24 cellular contexts compared by ENCODE assay signal in the genomic region with DNA sequence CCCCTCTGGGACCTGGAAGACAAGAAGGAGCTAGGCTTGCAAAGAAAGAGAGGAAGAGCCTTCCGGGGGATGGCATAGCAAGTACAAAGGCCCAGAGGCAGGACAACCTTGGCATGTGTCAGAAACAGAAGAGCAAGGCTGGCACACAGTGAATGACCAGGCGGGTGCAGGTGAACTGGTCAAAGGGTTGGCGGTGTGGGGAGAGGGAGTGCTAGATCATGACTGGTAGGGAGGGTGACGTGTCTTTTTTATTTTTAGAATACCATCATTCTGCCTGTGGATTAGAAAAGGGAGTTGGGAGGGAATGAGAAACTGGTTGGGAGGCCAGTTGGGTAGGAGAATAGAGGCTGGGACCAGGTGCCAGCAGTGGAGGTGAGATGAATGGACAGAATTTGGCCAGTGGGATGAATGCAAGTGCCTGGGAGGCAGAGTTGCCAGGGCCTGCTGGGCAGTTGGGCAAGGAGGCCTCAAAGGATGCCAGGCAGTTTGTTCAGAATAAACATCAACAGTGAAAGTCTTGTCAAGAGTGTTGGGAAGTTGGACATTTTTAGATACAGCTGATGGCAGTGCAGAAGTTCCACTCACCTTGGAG.
DNase-seq lines count a peak whose midpoint lies in the region; ATAC-seq and TF ChIP-seq lines count a peak whose summit lies in the region.
"Had no signal": no experiment of that assay in that cellular context is flagged by ENCODE, and none has a peak within 500 bp of the region (broad histone marks: within the 10 kb centered on the region; RNA-seq: fewer than 3 reads in every experiment).

No MANE protein-coding gene starts in this region.

- CTCF ChIA-PET in Caco-2 (lab: Charles Lee), result interaction anchor here (0.6 kb wide), 1 partner anchor 174 kb away, joined by 3 read pairs; no protein-coding TSS in a partner anchor

- H3K27me3 ChIP-seq in ascending aorta (no peaks in the 10 kb centered on the region), esophagus muscularis mucosa (no peaks in the 10 kb centered on the region), neuronal stem cell (ENCODE audit: control insufficient read depth in 3 of 3, insufficient read depth in 3 of 3, low read depth in 1 of 3, low read length in 3 of 3) (no peaks in the 10 kb centered on the region), Caco-2 (replicated peaks; ENCODE audit: control insufficient read depth, insufficient read depth, low read length) (no peaks in the 10 kb centered on the region)
- H3K27me3 ChIP-seq: BLaER1 treated with 17β-estradiol and CSF1 and Interleukin-3, amounts not matched to agents 10 nM and 100 nM had no signal

- no peak overlapping the region for H2AK5ac ChIP-seq in neuronal stem cell (ENCODE audit: low read depth, low read length)

- H3K79me1 ChIP-seq in neuronal stem cell (ENCODE audit: low read depth, low read length), result no peaks in the 10 kb centered on the region

- H3K4me1 Mint-ChIP-seq in activated T-cell treated with anti-CD3 and anti-CD28 coated beads, Interleukin-2, amount 50 U/mL, for 24 hours (ENCODE audit: low read depth), result no peaks in the 10 kb centered on the region
- peaks cover 5% of the 10 kb centered on the region for H3K4me1 Mint-ChIP-seq in Caco-2 (ENCODE audit: low read depth, unreplicated experiment)

- no peaks in the 10 kb centered on the region for H3K9me3 ChIP-seq in ascending aorta
- H3K9me3 ChIP-seq in esophagus muscularis mucosa, result no peaks in the 10 kb centered on the region
- H3K9me3 ChIP-seq in neuronal stem cell (replicated peaks in 1 of 2; ENCODE audit: control insufficient read depth in 2 of 2, insufficient read depth in 1 of 2, low read depth in 1 of 2, low read length in 2 of 2), result peaks cover 0 to 2% of the 10 kb centered on the region in 2 donors
- H3K9me3 ChIP-seq in Caco-2, result no peaks in the 10 kb centered on the region
- H3K9me3 ChIP-seq: BLaER1 treated with 17β-estradiol and CSF1 and Interleukin-3, amounts not matched to agents 10 nM and 100 nM; HAP-1 had no signal

- H2BK15ac ChIP-seq in neuronal stem cell (ENCODE audit: low read length), result no peak overlapping the region

- TF ChIP-seq CTCF in ascending aorta (IDR thresholded peaks at IDR 0.05) (no peak), esophagus muscularis mucosa (IDR thresholded peaks at IDR 0.05) (no peak), Caco-2 (IDR thresholded peaks at IDR 0.05; ENCODE audit: insufficient read depth in 1 of 2, low read depth in 1 of 2, low read length in 1 of 2, severe bottlenecking in 1 of 2, unreplicated experiment in 1 of 2) (no peak)

- WGBS in esophagus muscularis mucosa, result 69% methylated on average over 4 of the region's 4 CpGs
- WGBS in neuronal stem cell (ENCODE audit: extremely low coverage in 2 of 2, insufficient read length in 2 of 2, insufficient replicate concordance in 1 of 2), 2 donors, result no CpG with 5 or more reads among the region's 4 CpGs

- no peak overlapping the region for H3K27ac Mint-ChIP-seq in activated T-cell treated with anti-CD3 and anti-CD28 coated beads, Interleukin-2, amount 50 U/mL, for 24 hours
- no peak overlapping the region for H3K27ac Mint-ChIP-seq in Caco-2 (ENCODE audit: unreplicated experiment)
- H3K27ac Mint-ChIP-seq: CD4-positive, alpha-beta T cell; HFFc6 had no signal

- no peaks in the 10 kb centered on the region for H3K9me3 Mint-ChIP-seq in activated T-cell treated with anti-CD3 and anti-CD28 coated beads, Interleukin-2, amount 50 U/mL, for 24 hours
- H3K9me3 Mint-ChIP-seq in Caco-2 (ENCODE audit: unreplicated experiment), result no peaks in the 10 kb centered on the region
- H3K9me3 Mint-ChIP-seq: CD4-positive, alpha-beta T cell; HFFc6 had no signal

- H4K91ac ChIP-seq in neuronal stem cell (ENCODE audit: low read depth, low read length, poor library complexity), result peak overlapping the region; percentile 34

- H3K4me1 ChIP-seq in ascending aorta (no peaks in the 10 kb centered on the region), esophagus muscularis mucosa (peaks cover 17 to 43% (median 29%) of the 10 kb centered on the region in 4 donors), neuronal stem cell (ENCODE audit: control insufficient read depth in 2 of 2, insufficient read depth in 1 of 2, low read depth in 1 of 2, low read length in 2 of 2) (no peaks in the 10 kb centered on the region), Caco-2 (peaks cover 5% of the 10 kb centered on the region; the same call in 1 of the 2 replicates)
- H3K4me1 ChIP-seq: HAP-1 had no signal

- no peak overlapping the region for H2AFZ ChIP-seq in neuronal stem cell (ENCODE audit: low read length)

- H3K4me3 Mint-ChIP-seq in activated T-cell treated with anti-CD3 and anti-CD28 coated beads, Interleukin-2, amount 50 U/mL, for 24 hours, result no peak overlapping the region
- H3K4me3 Mint-ChIP-seq in Caco-2 (ENCODE audit: unreplicated experiment), result no peak overlapping the region
- H3K4me3 Mint-ChIP-seq: CD4-positive, alpha-beta T cell; HFFc6 had no signal

- no peak overlapping the region for H3K9ac ChIP-seq in neuronal stem cell (ENCODE audit: low read depth, low read length, poor library complexity)
- H3K9ac ChIP-seq: BLaER1 treated with 17β-estradiol and CSF1 and Interleukin-3, amounts not matched to agents 10 nM and 100 nM had no signal

- H2BK5ac ChIP-seq in neuronal stem cell (ENCODE audit: low read length), result no peak overlapping the region

- no peak overlapping the region for H2BK12ac ChIP-seq in neuronal stem cell (ENCODE audit: low read length)

- H3K36me3 Mint-ChIP-seq in activated T-cell treated with anti-CD3 and anti-CD28 coated beads, Interleukin-2, amount 50 U/mL, for 24 hours (ENCODE audit: low read depth), result no peaks in the 10 kb centered on the region
- no peaks in the 10 kb centered on the region for H3K36me3 Mint-ChIP-seq in Caco-2 (ENCODE audit: insufficient read depth, unreplicated experiment)

- H4K8ac ChIP-seq in neuronal stem cell (ENCODE audit: low read depth, low read length), result no peak overlapping the region

- DNase-seq in ascending aorta (ENCODE audit: low spot score in 2 of 2), result no peak
- DNase-seq in esophagus muscularis mucosa (ENCODE audit: extremely low spot score), result no peak
- no peak for DNase-seq in left cardiac atrium
- DNase-seq in neuronal stem cell (ENCODE audit: low spot score), result no peak
- no peak for DNase-seq in germinal center (ENCODE audit: low spot score)
- no peak for DNase-seq in activated T-cell treated with anti-CD3 and anti-CD28 coated beads, Interleukin-2, amount 50 U/mL, for 24 hours
- no peak for DNase-seq in Caco-2
- DNase-seq: CD4-positive, alpha-beta T cell; GDM1; GOT3; HFFc6; MV-4-11; NCI-H1105; NCI-H1436 treated with DMSO at 0.1 percent for 48 hours; NCI-H1930; NCI-H2107; NCI-H524; NCI-H748 treated with DMSO at 0.1 percent for 48 hours; PC-3 had no signal

- no peak overlapping the region for H3K4ac ChIP-seq in neuronal stem cell (ENCODE audit: low read length)

- no peak overlapping the region for H3K14ac ChIP-seq in neuronal stem cell (ENCODE audit: low read length)

- peak; percentile 54 to 86 for ATAC-seq in left cardiac atrium
- ATAC-seq: GM12878, K562, PC-3 had no signal

- no peak overlapping the region for H3K23ac ChIP-seq in neuronal stem cell (ENCODE audit: low read depth, low read length, poor library complexity)

- no TSS peak for BruUV-seq in Caco-2 (replicated peaks; lab: Mats Ljungman, UMichigan)

- no peak for TF ChIP-seq POLR2A in esophagus muscularis mucosa (IDR thresholded peaks at IDR 0.05; ENCODE audit: low read depth)

- no peaks in the 10 kb centered on the region for H3K36me3 ChIP-seq in ascending aorta
- H3K36me3 ChIP-seq in esophagus muscularis mucosa, result no peaks in the 10 kb centered on the region
- H3K36me3 ChIP-seq in neuronal stem cell (replicated peaks in 1 of 2; ENCODE audit: control insufficient read depth in 2 of 2, insufficient read depth in 2 of 2, low read length in 2 of 2), result no peaks in the 10 kb centered on the region
- no peaks in the 10 kb centered on the region for H3K36me3 ChIP-seq in Caco-2 (ENCODE audit: control insufficient read depth, insufficient read depth, low read length)
- H3K36me3 ChIP-seq: BLaER1 treated with 17β-estradiol and CSF1 and Interleukin-3, amounts not matched to agents 10 nM and 100 nM; HAP-1 had no signal

- POLR2A ChIA-PET in Caco-2 (lab: Charles Lee), result no interaction called here

- H3K27ac ChIP-seq in ascending aorta (peak overlapping the region; percentile 12 to 19), esophagus muscularis mucosa (replicated peaks in 1 of 4) (peak overlapping the region; percentile 20 to 53 (median 40)), neuronal stem cell (replicated peaks; ENCODE audit: low read length) (no peak overlapping the region)
- H3K27ac ChIP-seq: BLaER1 treated with 17β-estradiol and CSF1 and Interleukin-3, amounts not matched to agents 10 nM and 100 nM; SK-N-MC had no signal

- H3K4me3 ChIP-seq in ascending aorta (no peak overlapping the region), esophagus muscularis mucosa (no peak overlapping the region), neuronal stem cell (ENCODE audit: low read length in 2 of 2) (peak overlapping the region in 1 of 2 donors; percentile 44), Caco-2 (ENCODE audit: low read depth, low read length) (no peak overlapping the region)
- H3K4me3 ChIP-seq: BLaER1 treated with 17β-estradiol and CSF1 and Interleukin-3, amounts not matched to agents 10 nM and 100 nM; GM12878; HAP-1; K562; SK-N-MC had no signal

- no peak for TF ChIP-seq EP300 in esophagus muscularis mucosa (IDR thresholded peaks at IDR 0.05)

- H3K27me3 Mint-ChIP-seq in activated T-cell treated with anti-CD3 and anti-CD28 coated beads, Interleukin-2, amount 50 U/mL, for 24 hours, result peaks cover 10% of the 10 kb centered on the region
- peaks cover 14% of the 10 kb centered on the region for H3K27me3 Mint-ChIP-seq in Caco-2 (ENCODE audit: insufficient read depth, unreplicated experiment)

- H3K18ac ChIP-seq in neuronal stem cell (ENCODE audit: low read length), result no peak overlapping the region

- intact Hi-C loops in ascending aorta (cut with DNase I), result no loop called here
- intact Hi-C loops in esophagus muscularis mucosa (cut with DNase I), result no loop called here
- intact Hi-C loops in left cardiac atrium (cut with DNase I), result no loop called here
- intact Hi-C loops in Caco-2 (cut with micrococcal nuclease; ENCODE audit: unreplicated experiment), result no loop called here

- no peak overlapping the region for H2BK120ac ChIP-seq in neuronal stem cell (ENCODE audit: low read depth, low read length)

- no peak overlapping the region for H3K4me2 ChIP-seq in neuronal stem cell (ENCODE audit: insufficient read depth, low read length, poor library complexity, severe bottlenecking)
- H3K4me2 ChIP-seq: BLaER1 treated with 17β-estradiol and CSF1 and Interleukin-3, amounts not matched to agents 10 nM and 100 nM had no signal
